ENCODE assay signal across 14 cellular contexts in genomic region chr9:127065592-127065991, GRCh38. TPM values are rescaled to one million over a fixed set of nuclear protein-coding genes. Genes with fewer than 3 reads are reported as not detected.
A peak's percentile ranks its signal among the peaks of the same experiment; 100 is the strongest.
DNase-seq lines count a peak whose midpoint lies in the region; ATAC-seq, FAIRE-seq and TF ChIP-seq lines count a peak whose summit lies in the region.
"Had no signal": no experiment of that assay in that cellular context is flagged by ENCODE, and none has a peak within 500 bp of the region (broad histone marks: within the 10 kb centered on the region; RNA-seq: fewer than 3 reads in every experiment).

No MANE protein-coding gene starts in this region.

- no peak overlapping the region for H3K27ac ChIP-seq in AG04450 (ENCODE audit: low read depth, low read length)

- H3K4me3 ChIP-seq in AG04450 (ENCODE audit: low read depth, low read length) (no peak overlapping the region), bronchial epithelial cell (ENCODE audit: low read depth, low read length) (no peak overlapping the region)
- H3K4me3 ChIP-seq: stomach had no signal

- peaks cover 2% of the 10 kb centered on the region for H3K36me3 Mint-ChIP-seq in activated CD4-positive, alpha-beta T cell treated with anti-CD3 and anti-CD28 coated beads for 36 hours (ENCODE audit: low read depth)

- DNase-seq in AG04450 (ENCODE audit: low read depth, low spot score) (peak; percentile 32), HCEC 1CT (peak; percentile 68), bronchial epithelial cell (ENCODE audit: low read depth) (peak; percentile 81), hepatic stellate cell (ENCODE audit: low spot score) (peak; percentile 31), NCI-H2081 treated with DMSO at 0.1 percent for 48 hours (lab: John Stamatoyannopoulos, UW) (no peak), SIG-M5 (lab: John Stamatoyannopoulos, UW) (no peak), GOT3 (lab: John Stamatoyannopoulos, UW) (no peak)
- DNase-seq in activated CD4-positive, alpha-beta T cell treated with anti-CD3 and anti-CD28 coated beads for 36 hours, result no peak
- DNase-seq: activated CD4-positive, alpha-beta T cell treated with anti-CD3 and anti-CD28 coated beads, Interleukin-2, amount 50 U/mL, for 4 hours; activated T-cell treated with anti-CD3 and anti-CD28 coated beads, Interleukin-2, amount 50 U/mL, for 24 hours; erythroblast; hypothalamus; stomach had no signal

- no peak overlapping the region for H3K4me3 Mint-ChIP-seq in activated CD4-positive, alpha-beta T cell treated with anti-CD3 and anti-CD28 coated beads for 36 hours
- H3K4me3 Mint-ChIP-seq: activated naive CD8-positive, alpha-beta T cell; activated T-cell treated with anti-CD3 and anti-CD28 coated beads, Interleukin-2, amount 50 U/mL, for 24 hours had no signal

- POLR2A ChIA-PET in AG04450 (lab: Yijun Ruan, JAX), result interaction anchor here (1.4 kb wide), 1 partner anchor 57 kb away, joined by 4 read pairs; the partner anchor contains the start of gene ANGPTL2
- POLR2A ChIA-PET in activated CD4-positive, alpha-beta T cell treated with anti-CD3 and anti-CD28 coated beads for 36 hours (lab: Charles Lee), result no interaction called here

- H3K9me3 Mint-ChIP-seq in activated CD4-positive, alpha-beta T cell treated with anti-CD3 and anti-CD28 coated beads for 36 hours (ENCODE audit: low read depth), result no peaks in the 10 kb centered on the region
- H3K9me3 Mint-ChIP-seq: activated T-cell treated with anti-CD3 and anti-CD28 coated beads, Interleukin-2, amount 50 U/mL, for 24 hours had no signal

- intact Hi-C loops in activated CD4-positive, alpha-beta T cell treated with anti-CD3 and anti-CD28 coated beads for 36 hours (cut with DNase I, micrococcal nuclease), result no loop called here

- no peaks in the 10 kb centered on the region for H3K4me1 Mint-ChIP-seq in activated CD4-positive, alpha-beta T cell treated with anti-CD3 and anti-CD28 coated beads for 36 hours

- TF ChIP-seq CTCF in AG04450 (IDR thresholded peaks at IDR 0.05; ENCODE audit: low read depth, low read length) (no peak), bronchial epithelial cell (IDR thresholded peaks at IDR 0.05; ENCODE audit: insufficient read depth, low read length, severe bottlenecking) (no peak)

- no peaks in the 10 kb centered on the region for H3K27me3 ChIP-seq in AG04450 (ENCODE audit: control insufficient read depth, insufficient read depth, low read length)
- no peaks in the 10 kb centered on the region for H3K27me3 ChIP-seq in bronchial epithelial cell (ENCODE audit: control insufficient read depth, insufficient read depth, low read length)
- H3K27me3 ChIP-seq: stomach had no signal

- CTCF ChIA-PET in AG04450 (lab: Charles Lee), result no interaction called here
- CTCF ChIA-PET in activated CD4-positive, alpha-beta T cell treated with anti-CD3 and anti-CD28 coated beads for 36 hours (lab: Charles Lee), result no interaction called here

- no peaks in the 10 kb centered on the region for H3K27me3 Mint-ChIP-seq in activated CD4-positive, alpha-beta T cell treated with anti-CD3 and anti-CD28 coated beads for 36 hours
- H3K27me3 Mint-ChIP-seq: activated naive CD8-positive, alpha-beta T cell; activated T-cell treated with anti-CD3 and anti-CD28 coated beads, Interleukin-2, amount 50 U/mL, for 24 hours had no signal

- H3K36me3 ChIP-seq in bronchial epithelial cell (ENCODE audit: control insufficient read depth, insufficient read depth, low read length), result no peaks in the 10 kb centered on the region

- H3K9me3 ChIP-seq in AG04450 (ENCODE audit: control insufficient read depth, insufficient read depth, low read length), result no peaks in the 10 kb centered on the region
- H3K9me3 ChIP-seq: stomach had no signal

- no peak for FAIRE-seq in bronchial epithelial cell (lab: Jason Lieb, UNC)

- no peak overlapping the region for H3K27ac Mint-ChIP-seq in activated CD4-positive, alpha-beta T cell treated with anti-CD3 and anti-CD28 coated beads for 36 hours
- H3K27ac Mint-ChIP-seq: activated naive CD8-positive, alpha-beta T cell; activated T-cell treated with anti-CD3 and anti-CD28 coated beads, Interleukin-2, amount 50 U/mL, for 24 hours had no signal

- no peak for ATAC-seq in activated CD4-positive, alpha-beta T cell treated with anti-CD3 and anti-CD28 coated beads for 36 hours

RNA-seq across cellular contexts. Expression of gene ANGPTL2, which starts 56.8 kb away (rescaled TPM):
- polyA plus RNA-seq in AG04450 (2011; rRNA removed), result 107 and 108 TPM in 2 replicates
- 64.2 and 76.5 TPM in 2 replicates for polyA minus RNA-seq in AG04450 (2011; rRNA and poly(A)+ RNA removed)
- total RNA-seq in bronchial epithelial cell, result 0.13 and 0.79 TPM in 2 replicates
- not detected for total RNA-seq in activated CD4-positive, alpha-beta T cell treated with anti-CD3 and anti-CD28 coated beads for 36 hours

Comparison
In these comparisons a context has a peak if more than half of its experiments do, and no peak if none do; other contexts are left out.
1. DNase-seq: peak in AG04450 (single experiment), HCEC 1CT (single experiment), bronchial epithelial cell (single experiment) and hepatic stellate cell (single experiment); none in NCI-H2081 treated with DMSO at 0.1 percent for 48 hours (single experiment), SIG-M5 (single experiment), GOT3 (single experiment) and activated CD4-positive, alpha-beta T cell treated with anti-CD3 and anti-CD28 coated beads for 36 hours (single experiment).